8 cellular contexts compared by ENCODE assay signal in the genomic region with DNA sequence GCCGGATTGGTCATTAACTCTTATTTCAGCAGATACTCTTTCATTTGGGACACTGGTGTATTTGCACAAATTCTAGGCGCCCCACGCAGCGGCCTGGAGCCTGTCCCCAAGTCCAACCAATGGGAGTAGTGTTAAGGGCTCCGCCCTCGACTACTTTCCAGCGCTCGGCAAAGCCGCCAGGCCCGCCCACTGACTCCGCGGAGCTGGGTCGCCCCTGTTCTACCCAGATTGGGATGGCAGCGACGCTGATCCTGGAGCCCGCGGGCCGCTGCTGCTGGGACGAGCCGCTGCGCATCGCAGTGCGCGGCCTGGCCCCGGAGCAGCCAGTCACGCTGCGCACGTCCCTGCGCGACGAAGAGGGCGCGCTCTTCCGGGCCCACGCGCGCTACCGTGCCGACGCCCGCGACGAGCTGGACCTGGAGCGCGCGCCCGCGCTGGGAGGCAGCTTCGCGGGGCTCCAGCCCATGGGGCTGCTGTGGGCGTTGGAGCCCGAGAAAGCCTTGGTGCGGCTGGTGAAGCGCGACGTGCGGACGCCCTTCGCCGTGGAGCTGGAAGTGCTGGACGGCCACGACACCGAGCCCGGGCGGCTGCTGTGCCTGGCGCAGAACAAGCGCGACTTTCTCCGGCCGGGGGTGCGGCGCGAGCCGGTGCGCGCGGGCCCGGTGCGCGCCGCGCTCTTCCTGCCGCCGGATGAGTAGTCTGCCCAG. TPM values are rescaled to one million over a fixed set of nuclear protein-coding genes. Genes with fewer than 3 reads are reported as not detected.
DNase-seq lines count a peak whose midpoint lies in the region; ATAC-seq, FAIRE-seq and TF ChIP-seq lines count a peak whose summit lies in the region.

TSS of gene ACOT6 (plus strand) at position 179 of the 707 bp plus-strand sequence. CDS start at position 234, 55 bp downstream.

- peak within 1 kb of the TSS; percentile 87 for H3K4me3 ChIP-seq in coronary artery

- peak; percentile 93 for FAIRE-seq in GM12891 (lab: Jason Lieb, UNC)

- peak; percentile 63 for DNase-seq in GM12891 (ENCODE audit: insufficient read length, low spot score)
- peak; percentile 54 for DNase-seq in NCI-H345 (lab: John Stamatoyannopoulos, UW)
- DNase-seq in activated CD4-positive, alpha-beta T cell treated with anti-CD3 and anti-CD28 coated beads for 48 hours: peak; percentile 80
- peak; percentile 80 for DNase-seq in coronary artery (ENCODE audit: low spot score)
- peak; percentile 96 for DNase-seq in left lobe of liver (ENCODE audit: low spot score)
- DNase-seq in stimulated activated CD4-positive, alpha-beta T cell treated with anti-CD3 and anti-CD28 coated beads, Interleukin-1b, Interleukin-23, amount 100 ng/mL, for 48 hours: peak; percentile 74

- no peak for TF ChIP-seq POLR2A in GM12891 (IDR thresholded peaks at IDR 0.05; ENCODE audit: low read depth, low read length)

- H3K27ac ChIP-seq in coronary artery: peak within 1 kb of the TSS; percentile 80 to 92

- ATAC-seq in HG02642 (IDR thresholded peaks at IDR 0.05; ENCODE audit: poor library complexity, unreplicated experiment) (peak; percentile 74), left lobe of liver (peak; percentile 90), HG02840 (IDR thresholded peaks at IDR 0.05; ENCODE audit: low FRiP score, unreplicated experiment) (no peak)

- no peak for TF ChIP-seq CTCF in coronary artery (IDR thresholded peaks at IDR 0.05)

TF ChIP-seq in GM12891, 5 proteins besides CTCF, POLR2A, EP300 and RAD21:
- TF ChIP-seq SPI1 (IDR thresholded peaks at IDR 0.05; ENCODE audit: low read depth, low read length) (no peak), PAX5 (IDR thresholded peaks at IDR 0.05; ENCODE audit: insufficient read depth, low read length, severe bottlenecking) (no peak)

RNA-seq across cellular contexts. Expression of gene ACOT6, which starts in this region (rescaled TPM):
- not detected for polyA plus RNA-seq in GM12891 (2012; ENCODE audit: low read depth, missing spikeins)
- total RNA-seq in left lobe of liver: 1.6 TPM
